Comparison of ENCODE assay signal across 14 cellular contexts in the genomic region with DNA sequence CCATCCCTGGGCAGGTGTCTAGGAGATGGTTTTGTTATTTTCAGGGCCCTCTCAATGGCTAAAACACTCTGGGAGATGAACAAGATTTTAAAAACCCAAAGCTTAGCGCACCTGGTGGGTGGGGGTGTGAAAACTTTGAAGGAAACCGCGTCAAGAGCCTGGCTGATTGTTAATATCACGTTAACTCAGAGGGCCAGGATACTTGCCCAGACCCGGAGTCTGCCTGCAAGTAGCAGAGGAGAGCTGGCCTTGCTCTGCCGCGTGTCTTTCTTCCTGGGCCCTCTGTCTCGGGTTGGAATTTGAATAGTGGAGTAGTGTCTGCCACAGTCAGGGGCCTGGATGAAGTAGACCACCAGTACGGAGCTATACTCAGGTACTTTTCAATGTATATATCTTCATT. TPM values are rescaled to one million over a fixed set of nuclear protein-coding genes. Genes with fewer than 3 reads are reported as not detected.
A peak's percentile ranks its signal among the peaks of the same experiment; 100 is the strongest.
DNase-seq lines count a peak whose midpoint lies in the region; ATAC-seq and TF ChIP-seq lines count a peak whose summit lies in the region.
"Had no signal": no experiment of that assay in that cellular context is flagged by ENCODE, and none has a peak within 500 bp of the region (broad histone marks: within the 10 kb centered on the region; RNA-seq: fewer than 3 reads in every experiment).

No MANE protein-coding gene starts in this region.

- H3K4me1 Mint-ChIP-seq in activated naive CD4-positive, alpha-beta T cell treated with anti-CD3 and anti-CD28 coated beads for 36 hours (ENCODE audit: low read depth) = peaks cover 14% of the 10 kb centered on the region
- H3K4me1 Mint-ChIP-seq in T-helper 17 cell = peaks cover 9% of the 10 kb centered on the region
- H3K4me1 Mint-ChIP-seq in stimulated activated effector memory CD8-positive, alpha-beta T cell treated with anti-CD3 and anti-CD28 coated beads, Interleukin-12 subunit alpha, Interleukin-12 subunit beta, amount 100 ng/mL, for 72 hours = peaks cover 9% of the 10 kb centered on the region

- H3K4me2 ChIP-seq in hepatocyte = peak overlapping the region; percentile 98

- H3K4me3 ChIP-seq in hepatocyte = no peak overlapping the region
- H3K4me3 ChIP-seq: K562 had no signal

- H3K36me3 ChIP-seq in hepatocyte (replicated peaks; ENCODE audit: insufficient read depth, low read depth) = no peaks in the 10 kb centered on the region
- H3K36me3 ChIP-seq: SJSA1 had no signal

- WGBS in hepatocyte (ENCODE audit: low lambda C conversion rate, missing lambda C conversion rate) = 95% methylated on average over 9 of the region's 9 CpGs

- no peak for ATAC-seq in T-helper 17 cell
- no peak for ATAC-seq in stimulated activated effector memory CD8-positive, alpha-beta T cell treated with anti-CD3 and anti-CD28 coated beads, Interleukin-12 subunit alpha, Interleukin-12 subunit beta, amount 100 ng/mL, for 72 hours
- ATAC-seq: K562 had no signal

- H3K79me2 ChIP-seq in hepatocyte = peaks cover 29% of the 10 kb centered on the region

- intact Hi-C loops in activated naive CD4-positive, alpha-beta T cell treated with anti-CD3 and anti-CD28 coated beads for 36 hours (cut with micrococcal nuclease) = loop anchor here (5.0 kb wide), 2 partner anchors 494 to 709 kb away; a partner anchor contains a TSS

- peak overlapping the region; percentile 78 for H3K4me3 Mint-ChIP-seq in activated naive CD4-positive, alpha-beta T cell treated with anti-CD3 and anti-CD28 coated beads for 36 hours
- H3K4me3 Mint-ChIP-seq in T-helper 17 cell = peak overlapping the region; percentile 84
- H3K4me3 Mint-ChIP-seq in stimulated activated effector memory CD8-positive, alpha-beta T cell treated with anti-CD3 and anti-CD28 coated beads, Interleukin-12 subunit alpha, Interleukin-12 subunit beta, amount 100 ng/mL, for 72 hours = peak overlapping the region; percentile 76

- H3K9me2 ChIP-seq in hepatocyte (replicated peaks; ENCODE audit: insufficient read depth) = no peaks in the 10 kb centered on the region

- TF ChIP-seq CTCF in hepatocyte (IDR thresholded peaks at IDR 0.05; ENCODE audit: poor library complexity) = no peak

- peaks cover 26% of the 10 kb centered on the region for H3K4me1 ChIP-seq in hepatocyte (ENCODE audit: insufficient read depth)

- no peaks in the 10 kb centered on the region for H3K9me3 ChIP-seq in T-helper 17 cell (ENCODE audit: control insufficient read depth, low read length, poor library complexity, severe bottlenecking)
- H3K9me3 ChIP-seq in hepatocyte (ENCODE audit: low read depth) = no peaks in the 10 kb centered on the region

- H3K9me3 Mint-ChIP-seq in activated naive CD4-positive, alpha-beta T cell treated with anti-CD3 and anti-CD28 coated beads for 36 hours = no peaks in the 10 kb centered on the region
- H3K9me3 Mint-ChIP-seq in stimulated activated effector memory CD8-positive, alpha-beta T cell treated with anti-CD3 and anti-CD28 coated beads, Interleukin-12 subunit alpha, Interleukin-12 subunit beta, amount 100 ng/mL, for 72 hours = no peaks in the 10 kb centered on the region

- no peak overlapping the region for H2AFZ ChIP-seq in hepatocyte

- H3K36me3 Mint-ChIP-seq in activated naive CD4-positive, alpha-beta T cell treated with anti-CD3 and anti-CD28 coated beads for 36 hours (ENCODE audit: low read depth) = peaks cover 8% of the 10 kb centered on the region
- H3K36me3 Mint-ChIP-seq in T-helper 17 cell (ENCODE audit: low read depth) = peaks cover 2% of the 10 kb centered on the region
- H3K36me3 Mint-ChIP-seq in stimulated activated effector memory CD8-positive, alpha-beta T cell treated with anti-CD3 and anti-CD28 coated beads, Interleukin-12 subunit alpha, Interleukin-12 subunit beta, amount 100 ng/mL, for 72 hours = no peaks in the 10 kb centered on the region

- H4K20me1 ChIP-seq in hepatocyte (ENCODE audit: insufficient read depth, poor library complexity, severe bottlenecking) = no peaks in the 10 kb centered on the region

- H3K27ac Mint-ChIP-seq in activated naive CD4-positive, alpha-beta T cell treated with anti-CD3 and anti-CD28 coated beads for 36 hours = no peak overlapping the region
- H3K27ac Mint-ChIP-seq in T-helper 17 cell = peak overlapping the region; percentile 57
- H3K27ac Mint-ChIP-seq in stimulated activated effector memory CD8-positive, alpha-beta T cell treated with anti-CD3 and anti-CD28 coated beads, Interleukin-12 subunit alpha, Interleukin-12 subunit beta, amount 100 ng/mL, for 72 hours = no peak overlapping the region

- DNase-seq in activated naive CD4-positive, alpha-beta T cell treated with anti-CD3 and anti-CD28 coated beads for 36 hours = no peak
- DNase-seq in activated naive CD4-positive, alpha-beta T cell treated with Interleukin-2 at 50 U/mL for 16 hours = no peak
- no peak for DNase-seq in T-helper 17 cell
- DNase-seq in hepatocyte (ENCODE audit: low spot score) = no peak
- no peak for DNase-seq in stimulated activated effector memory CD8-positive, alpha-beta T cell treated with anti-CD3 and anti-CD28 coated beads, Interleukin-12 subunit alpha, Interleukin-12 subunit beta, amount 100 ng/mL, for 72 hours (ENCODE audit: low spot score in 2 of 2)
- DNase-seq in T-helper 9 cell = no peak
- no peak for DNase-seq in HUDEP-2 (lab: John Stamatoyannopoulos, UW; ENCODE audit: unreplicated experiment in 76 of 76)
- no peak for DNase-seq in mesenteric fat pad (ENCODE audit: low spot score)
- DNase-seq: activated CD4-positive, CD25-positive, alpha-beta regulatory T cell; NCI-H2029 treated with DMSO at 0.1 percent for 48 hours; occipital lobe had no signal

- no peaks in the 10 kb centered on the region for H3K27me3 Mint-ChIP-seq in activated naive CD4-positive, alpha-beta T cell treated with anti-CD3 and anti-CD28 coated beads for 36 hours (ENCODE audit: low read depth)
- H3K27me3 Mint-ChIP-seq in T-helper 17 cell = no peaks in the 10 kb centered on the region

- H3K27me3 ChIP-seq in hepatocyte = no peaks in the 10 kb centered on the region
- H3K27me3 ChIP-seq: dorsolateral prefrontal cortex, SJSA1 had no signal

- peak overlapping the region; percentile 93 for H3K27ac ChIP-seq in hepatocyte
- H3K27ac ChIP-seq: SJSA1 had no signal

- CTCF ChIA-PET in activated naive CD4-positive, alpha-beta T cell treated with anti-CD3 and anti-CD28 coated beads for 36 hours (lab: Charles Lee) = interaction anchor here (0.9 kb wide), 1 partner anchor 643 kb away, joined by 3 read pairs; a partner anchor contains a TSS

RNA-seq across cellular contexts. Expression of a gene that starts 1.1 kb away (rescaled TPM):
- total RNA-seq in activated naive CD4-positive, alpha-beta T cell treated with anti-CD3 and anti-CD28 coated beads for 36 hours = 10 to 100 TPM; 24.6 to 26.0 TPM
- total RNA-seq in T-helper 17 cell (10 to 100 TPM; 14.6 to 17.2 TPM), hepatocyte (30.5 and 41.5 TPM in 2 replicates), mesenteric fat pad (15.8 TPM)
- 41.9 and 44.2 TPM in 2 replicates for polyA plus RNA-seq in hepatocyte
